11 cellular contexts compared by ENCODE assay signal in the genomic region with DNA sequence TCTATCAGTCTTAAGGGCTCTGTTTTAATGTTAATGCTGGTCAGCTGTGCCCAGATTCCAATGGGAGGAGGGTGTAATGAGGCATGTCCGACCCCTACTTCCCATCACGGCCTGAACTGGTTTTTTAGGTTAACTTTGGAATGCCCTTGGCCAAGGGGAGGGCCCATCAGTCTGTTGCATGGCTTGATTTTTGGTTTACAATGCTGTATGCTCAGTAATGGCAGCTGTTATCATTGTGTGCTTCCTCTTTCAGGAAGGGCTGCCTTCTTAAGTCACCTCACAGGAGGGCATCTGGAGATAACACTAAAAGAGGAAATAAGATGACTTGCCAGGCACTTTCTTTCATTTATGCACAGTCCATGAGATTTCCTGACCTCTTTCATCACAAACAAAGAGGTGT. TPM values are rescaled to one million over a fixed set of nuclear protein-coding genes. Genes with fewer than 3 reads are reported as not detected.
DNase-seq lines count a peak whose midpoint lies in the region; ATAC-seq and TF ChIP-seq lines count a peak whose summit lies in the region.
"Had no signal": no experiment of that assay in that cellular context is flagged by ENCODE, and none has a peak within 500 bp of the region (broad histone marks: within the 10 kb centered on the region; RNA-seq: fewer than 3 reads in every experiment).

No MANE protein-coding gene starts in this region.

- POLR2A ChIA-PET in MCF 10A (lab: Yijun Ruan, JAX) = interaction anchor here (0.6 to 1.1 kb wide), 4 partner anchors 15 to 839 kb away, joined by 3 to 4 read pairs (median 4); no protein-coding TSS in a partner anchor

- peaks cover 15% of the 10 kb centered on the region for H3K27me3 Mint-ChIP-seq in MCF 10A (ENCODE audit: insufficient read depth, unreplicated experiment)
- no peaks in the 10 kb centered on the region for H3K27me3 Mint-ChIP-seq in activated naive CD8-positive, alpha-beta T cell treated with anti-CD3 and anti-CD28 coated beads for 36 hours
- H3K27me3 Mint-ChIP-seq: central memory CD8-positive, alpha-beta T cell; naive thymus-derived CD8-positive, alpha-beta T cell had no signal

- no peak for DNase-seq in GM06990 (ENCODE audit: extremely low read depth, insufficient read length)
- DNase-seq in NCI-H2227 (lab: John Stamatoyannopoulos, UW; ENCODE audit: unreplicated experiment) = peak; percentile 22
- no peak for DNase-seq in MCF 10A (ENCODE audit: unreplicated experiment)
- DNase-seq in myocyte (ENCODE audit: low read depth) = peak; percentile 65
- DNase-seq in activated CD4-positive, alpha-beta T cell treated with anti-CD3 and anti-CD28 coated beads for 4 hours = no peak
- no peak for DNase-seq in activated naive CD8-positive, alpha-beta T cell treated with anti-CD3 and anti-CD28 coated beads for 36 hours
- DNase-seq in left lobe of liver (ENCODE audit: low spot score) = no peak
- DNase-seq: naive thymus-derived CD8-positive, alpha-beta T cell had no signal

- no peaks in the 10 kb centered on the region for H3K36me3 Mint-ChIP-seq in MCF 10A (ENCODE audit: insufficient read depth, unreplicated experiment)
- H3K36me3 Mint-ChIP-seq in activated naive CD8-positive, alpha-beta T cell treated with anti-CD3 and anti-CD28 coated beads for 36 hours = peaks cover 3% of the 10 kb centered on the region
- H3K36me3 Mint-ChIP-seq: IgD-negative memory B cell had no signal

- H3K4me3 ChIP-seq in GM06990 (replicated peaks; ENCODE audit: low read depth, low read length) = no peak overlapping the region

- peaks cover 25% of the 10 kb centered on the region for H3K4me1 Mint-ChIP-seq in MCF 10A (ENCODE audit: insufficient read depth, unreplicated experiment)
- H3K4me1 Mint-ChIP-seq in activated naive CD8-positive, alpha-beta T cell treated with anti-CD3 and anti-CD28 coated beads for 36 hours = no peaks in the 10 kb centered on the region
- H3K4me1 Mint-ChIP-seq: central memory CD8-positive, alpha-beta T cell had no signal

- intact Hi-C loops in MCF 10A (cut with micrococcal nuclease) = loop anchor here (5.0 kb wide), 1 partner anchor 204 kb away; no protein-coding TSS in a partner anchor

- H3K27me3 ChIP-seq in GM06990 (replicated peaks; ENCODE audit: control insufficient read depth, insufficient read depth, low read length) = no peaks in the 10 kb centered on the region

- no TSS peak for BruUV-seq in MCF 10A (replicated peaks; lab: Mats Ljungman, UMichigan)

- ATAC-seq in GM19328 (IDR thresholded peaks at IDR 0.05; ENCODE audit: unreplicated experiment) (no peak), left lobe of liver (no peak)
- ATAC-seq: naive thymus-derived CD8-positive, alpha-beta T cell had no signal

- TF ChIP-seq CTCF in GM06990 (IDR thresholded peaks at IDR 0.05; ENCODE audit: insufficient read depth, low read length, poor library complexity, severe bottlenecking) (peak; percentile 1), MCF 10A (IDR thresholded peaks at IDR 0.05; ENCODE audit: unreplicated experiment) (no peak)

- H3K9me3 Mint-ChIP-seq in MCF 10A (ENCODE audit: unreplicated experiment) = no peaks in the 10 kb centered on the region
- peaks cover 3% of the 10 kb centered on the region for H3K9me3 Mint-ChIP-seq in activated naive CD8-positive, alpha-beta T cell treated with anti-CD3 and anti-CD28 coated beads for 36 hours
- H3K9me3 Mint-ChIP-seq: central memory CD8-positive, alpha-beta T cell had no signal

- H3K36me3 ChIP-seq in GM06990 (ENCODE audit: control insufficient read depth, insufficient read depth, low read length) = no peaks in the 10 kb centered on the region

- no peak overlapping the region for H3K4me3 Mint-ChIP-seq in MCF 10A (ENCODE audit: unreplicated experiment)
- H3K4me3 Mint-ChIP-seq in activated naive CD8-positive, alpha-beta T cell treated with anti-CD3 and anti-CD28 coated beads for 36 hours = no peak overlapping the region
- H3K4me3 Mint-ChIP-seq: central memory CD8-positive, alpha-beta T cell; naive thymus-derived CD8-positive, alpha-beta T cell had no signal

- peak overlapping the region; percentile 11 for H3K27ac Mint-ChIP-seq in MCF 10A (ENCODE audit: low read depth, unreplicated experiment)
- no peak overlapping the region for H3K27ac Mint-ChIP-seq in activated naive CD8-positive, alpha-beta T cell treated with anti-CD3 and anti-CD28 coated beads for 36 hours

- CTCF ChIA-PET in MCF 10A (lab: Yijun Ruan, JAX) = interaction anchor here (0.8 to 1.1 kb wide), 3 partner anchors 8 to 204 kb away, joined by 5 to 6 read pairs (median 6); no protein-coding TSS in a partner anchor

RNA-seq across cellular contexts. Expression of a gene that starts 36.3 kb away (rescaled TPM):
- total RNA-seq in MCF 10A (2022) (not detected in 2 replicates), myocyte (not detected in 2 replicates), left lobe of liver (not detected)
- polyA plus RNA-seq in myocyte (2012) = not detected
- not detected for total RNA-seq in activated naive CD8-positive, alpha-beta T cell treated with anti-CD3 and anti-CD28 coated beads for 36 hours
- total RNA-seq: naive thymus-derived CD8-positive, alpha-beta T cell had no signal
- polyA plus RNA-seq: IgD-negative memory B cell; naive thymus-derived CD8-positive, alpha-beta T cell had no signal

Comparison
In these comparisons a context has a peak if more than half of its experiments do, and no peak if none do; other contexts are left out.
1. DNase-seq: peak in NCI-H2227 (single experiment) and myocyte (single experiment); none in GM06990 (single experiment), MCF 10A (single experiment), activated CD4-positive, alpha-beta T cell treated with anti-CD3 and anti-CD28 coated beads for 4 hours (0 of 2), activated naive CD8-positive, alpha-beta T cell treated with anti-CD3 and anti-CD28 coated beads for 36 hours (single experiment) and left lobe of liver (single experiment).